31 cellular contexts compared by ENCODE assay signal in genomic region chr3:192296845-192297244, GRCh38.
"Had no signal": no experiment of that assay in that cellular context is flagged by ENCODE, and none has a peak within 500 bp of the region (broad histone marks: within the 10 kb centered on the region; RNA-seq: fewer than 3 reads in every experiment).

No MANE protein-coding gene starts in this region.

- H3K27me3 Mint-ChIP-seq: activated B cell treated with CpG ODN at 0.5 μM for 24 hours; activated CD4-positive, alpha-beta memory T cell treated with anti-CD3 and anti-CD28 coated beads for 36 hours; activated CD4-positive, alpha-beta T cell treated with anti-CD3 and anti-CD28 coated beads, Interleukin-2, amount 10 ng/mL, durations not matched to agents 24 days and 14 days; activated CD8-positive, alpha-beta T cell treated with anti-CD3 and anti-CD28 coated beads for 36 hours; activated naive CD4-positive, alpha-beta T cell treated with anti-CD3 and anti-CD28 coated beads, Interleukin-2, amount 10 ng/mL, durations not matched to agents 7 days and 5 days; activated naive CD8-positive, alpha-beta T cell treated with anti-CD3 and anti-CD28 coated beads for 36 hours had no signal

- H3K4me1 ChIP-seq: adrenal gland, body of pancreas, breast epithelium had no signal

- H3K27me3 ChIP-seq: adrenal gland, body of pancreas, brain microvascular endothelial cell, breast epithelium had no signal

- H3K9me3 Mint-ChIP-seq: activated B cell treated with CpG ODN at 0.5 μM for 24 hours; activated CD4-positive, alpha-beta memory T cell treated with anti-CD3 and anti-CD28 coated beads for 36 hours; activated CD4-positive, alpha-beta T cell treated with anti-CD3 and anti-CD28 coated beads, Interleukin-2, amount 10 ng/mL, durations not matched to agents 24 days and 14 days; activated CD8-positive, alpha-beta T cell treated with anti-CD3 and anti-CD28 coated beads for 36 hours; activated naive CD4-positive, alpha-beta T cell treated with anti-CD3 and anti-CD28 coated beads, Interleukin-2, amount 10 ng/mL, durations not matched to agents 7 days and 5 days; activated naive CD8-positive, alpha-beta T cell treated with anti-CD3 and anti-CD28 coated beads for 36 hours; activated T-helper 2 cell treated with anti-CD3 and anti-CD28 coated beads, Interferon-gamma antibody, Interleukin-2, Interleukin-4, amounts not matched to agents 10 μg/mL and 5 μg/mL and 100 μg/mL, durations not matched to agents 14 hours and 24 hours and 36 hours; T-helper 2 cell treated with Interferon-gamma antibody and Interleukin-4, amounts not matched to agents 5 μg/mL and 100 μg/mL, for 36 hours had no signal

- ATAC-seq: activated CD8-positive, alpha-beta T cell treated with anti-CD3 and anti-CD28 coated beads for 36 hours; activated naive CD4-positive, alpha-beta T cell treated with anti-CD3 and anti-CD28 coated beads, Interleukin-2, amount 50 U/mL, for 72 hours; activated T-cell treated with anti-CD3 and anti-CD28 coated beads, Interleukin-2, amount 50 U/mL, for 4 hours; body of pancreas had no signal

- H3K36me3 Mint-ChIP-seq: activated CD4-positive, alpha-beta memory T cell treated with anti-CD3 and anti-CD28 coated beads for 36 hours; activated naive CD4-positive, alpha-beta T cell treated with anti-CD3 and anti-CD28 coated beads, Interleukin-2, amount 10 ng/mL, durations not matched to agents 7 days and 5 days; activated naive CD4-positive, alpha-beta T cell treated with anti-CD3 and anti-CD28 coated beads, Interleukin-2, amount 50 U/mL, for 72 hours; activated naive CD8-positive, alpha-beta T cell treated with anti-CD3 and anti-CD28 coated beads for 36 hours had no signal

- DNase-seq: activated B cell treated with CpG ODN at 0.5 μM for 24 hours; activated CD4-positive, alpha-beta memory T cell treated with anti-CD3 and anti-CD28 coated beads for 36 hours; activated CD4-positive, alpha-beta T cell treated with anti-CD3 and anti-CD28 coated beads for 4 hours; activated CD4-positive, alpha-beta T cell treated with anti-CD3 and anti-CD28 coated beads, Interleukin-2, amount 10 ng/mL, durations not matched to agents 24 days and 14 days; activated CD4-positive, alpha-beta T cell treated with anti-CD3 and anti-CD28 coated beads, Interleukin-2, amount 50 U/mL, for 1 hour; activated CD4-positive, alpha-beta T cell treated with anti-CD3 and anti-CD28 coated beads, Interleukin-2, amount 50 U/mL, for 4 hours; activated CD4-positive, CD25-positive, alpha-beta regulatory T cell treated with anti-CD3 and anti-CD28 coated beads, Interleukin-2, amount 50 U/mL, for 72 hours; activated CD8-positive, alpha-beta memory T cell treated with anti-CD3 and anti-CD28 coated beads, Interleukin-2, amount 50 U/mL, for 4 hours; activated CD8-positive, alpha-beta T cell treated with anti-CD3 and anti-CD28 coated beads for 36 hours; activated effector memory CD4-positive, alpha-beta T cell treated with Interleukin-2 at 50 U/mL for 16 hours; activated gamma-delta T cell; activated naive CD4-positive, alpha-beta T cell treated with anti-CD3 and anti-CD28 coated beads, Interleukin-2, amount 10 ng/mL, durations not matched to agents 7 days and 5 days; activated naive CD4-positive, alpha-beta T cell treated with Interleukin-2 at 50 U/mL for 16 hours; activated naive CD8-positive, alpha-beta T cell treated with anti-CD3 and anti-CD28 coated beads for 36 hours; activated T-cell treated with anti-CD3 and anti-CD28 coated beads for 4 hours; activated T-cell treated with anti-CD3 and anti-CD28 coated beads, Interleukin-2, amount 50 U/mL, for 1 hour; activated T-cell treated with anti-CD3 and anti-CD28 coated beads, Interleukin-2, amount 50 U/mL, for 4 hours; adrenal gland; amniotic stem cell; aorta; body of pancreas; brain microvascular endothelial cell; central memory CD4-positive, alpha-beta T cell; T-helper 2 cell; T-helper 9 cell had no signal

- H3K27ac Mint-ChIP-seq: activated B cell treated with CpG ODN at 0.5 μM for 24 hours; activated CD4-positive, alpha-beta memory T cell treated with anti-CD3 and anti-CD28 coated beads for 36 hours; activated CD4-positive, alpha-beta T cell treated with anti-CD3 and anti-CD28 coated beads, Interleukin-2, amount 10 ng/mL, durations not matched to agents 24 days and 14 days; activated CD8-positive, alpha-beta T cell treated with anti-CD3 and anti-CD28 coated beads for 36 hours; activated naive CD4-positive, alpha-beta T cell treated with anti-CD3 and anti-CD28 coated beads, Interleukin-2, amount 10 ng/mL, durations not matched to agents 7 days and 5 days; activated naive CD4-positive, alpha-beta T cell treated with anti-CD3 and anti-CD28 coated beads, Interleukin-2, amount 50 U/mL, for 72 hours; activated naive CD8-positive, alpha-beta T cell treated with anti-CD3 and anti-CD28 coated beads for 36 hours; activated T-helper 2 cell treated with anti-CD3 and anti-CD28 coated beads, Interferon-gamma antibody, Interleukin-2, Interleukin-4, amounts not matched to agents 10 μg/mL and 5 μg/mL and 100 μg/mL, durations not matched to agents 14 hours and 24 hours and 36 hours; T-helper 2 cell treated with Interferon-gamma antibody and Interleukin-4, amounts not matched to agents 5 μg/mL and 100 μg/mL, for 36 hours had no signal

- H3K4me3 ChIP-seq: adrenal gland, body of pancreas, breast epithelium, coronary artery had no signal

- H3K4me3 Mint-ChIP-seq: activated B cell treated with CpG ODN at 0.5 μM for 24 hours; activated CD4-positive, alpha-beta memory T cell treated with anti-CD3 and anti-CD28 coated beads for 36 hours; activated CD4-positive, alpha-beta T cell treated with anti-CD3 and anti-CD28 coated beads, Interleukin-2, amount 10 ng/mL, durations not matched to agents 24 days and 14 days; activated CD8-positive, alpha-beta T cell treated with anti-CD3 and anti-CD28 coated beads for 36 hours; activated naive CD4-positive, alpha-beta T cell treated with anti-CD3 and anti-CD28 coated beads, Interleukin-2, amount 10 ng/mL, durations not matched to agents 7 days and 5 days; activated naive CD8-positive, alpha-beta T cell treated with anti-CD3 and anti-CD28 coated beads for 36 hours; activated T-cell treated with anti-CD3 and anti-CD28 coated beads, Interleukin-2, amount 50 U/mL, for 4 hours; T-helper 2 cell treated with Interferon-gamma antibody and Interleukin-4, amounts not matched to agents 5 μg/mL and 100 μg/mL, for 36 hours had no signal

- H3K36me3 ChIP-seq: adrenal gland, brain microvascular endothelial cell, breast epithelium had no signal

- H3K4me1 Mint-ChIP-seq: activated B cell treated with CpG ODN at 0.5 μM for 24 hours; activated CD4-positive, alpha-beta T cell treated with anti-CD3 and anti-CD28 coated beads, Interleukin-2, amount 10 ng/mL, durations not matched to agents 24 days and 14 days; activated naive CD4-positive, alpha-beta T cell treated with anti-CD3 and anti-CD28 coated beads, Interleukin-2, amount 10 ng/mL, durations not matched to agents 7 days and 5 days; activated naive CD8-positive, alpha-beta T cell treated with anti-CD3 and anti-CD28 coated beads for 36 hours had no signal

- H3K27ac ChIP-seq: adrenal gland, body of pancreas, brain microvascular endothelial cell, breast epithelium, coronary artery, VCaP had no signal
